ENCODE assay signal across 8 cellular contexts in genomic region chr11:118401151-118401879, GRCh38. TPM values are rescaled to one million over a fixed set of nuclear protein-coding genes. Genes with fewer than 3 reads are reported as not detected.
DNase-seq lines count a peak whose midpoint lies in the region; ATAC-seq lines count a peak whose summit lies in the region.

A gene with protein sequence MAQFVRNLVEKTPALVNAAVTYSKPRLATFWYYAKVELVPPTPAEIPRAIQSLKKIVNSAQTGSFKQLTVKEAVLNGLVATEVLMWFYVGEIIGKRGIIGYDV (plus strand): TSS chr11:118401606. CDS start chr11:118401666, 60 bp downstream.

- H3K9me3 ChIP-seq in BLaER1: no peaks in the 10 kb centered on the region
- H3K9me3 ChIP-seq in HUES48 (ENCODE audit: control insufficient read depth, insufficient read depth, low read length): no peaks in the 10 kb centered on the region
- no peaks in the 10 kb centered on the region for H3K9me3 ChIP-seq in NT2/D1 (ENCODE audit: insufficient read depth, low read length)

- DNase-seq in NT2/D1 (ENCODE audit: low read depth, low spot score) (peak; percentile 84), mesenteric fat pad (ENCODE audit: low spot score) (peak; percentile 96)
- peak; percentile 88 for DNase-seq in activated CD8-positive, alpha-beta memory T cell treated with anti-CD3 and anti-CD28 coated beads, Interleukin-2, amount 50 U/mL, for 1 hour (ENCODE audit: extremely low read depth)
- peak; percentile 91 for DNase-seq in stimulated activated CD8-positive, alpha-beta memory T cell treated with anti-CD3 and anti-CD28 coated beads, Interleukin-15, amount 100 ng/mL, for 1 hour (ENCODE audit: low read depth)

- ATAC-seq in GM19397 (IDR thresholded peaks at IDR 0.05; ENCODE audit: unreplicated experiment): peak; percentile 73

- H3K4me1 ChIP-seq in BLaER1: peaks cover 49% of the 10 kb centered on the region
- no peaks in the 10 kb centered on the region for H3K4me1 ChIP-seq in HUES48 (ENCODE audit: control insufficient read depth, insufficient read depth, low read length)
- no peaks in the 10 kb centered on the region for H3K4me1 ChIP-seq in NT2/D1 (ENCODE audit: insufficient read depth, insufficient read length)

- H3K4me3 ChIP-seq in BLaER1 (peak within 1 kb of the TSS; percentile 92), HUES48 (ENCODE audit: low read depth, low read length) (peak within 1 kb of the TSS; percentile 96), NT2/D1 (ENCODE audit: insufficient read length, low read depth) (peak within 1 kb of the TSS; percentile 71)

- peak within 1 kb of the TSS; percentile 79 for H3K4me2 ChIP-seq in BLaER1

- H3K27ac ChIP-seq in BLaER1 (peak within 1 kb of the TSS; percentile 94), HUES48 (ENCODE audit: low read depth, low read length) (peak within 1 kb of the TSS; percentile 91)

- H3K27me3 ChIP-seq in BLaER1 (no peaks in the 10 kb centered on the region), HUES48 (ENCODE audit: control insufficient read depth, insufficient read depth, low read length) (no peaks in the 10 kb centered on the region), NT2/D1 (ENCODE audit: insufficient read depth, insufficient read length) (no peaks in the 10 kb centered on the region)

- in situ Hi-C loops in endometrial microvascular endothelial cells (cut with HindIII; ENCODE audit: inconsistent ontology term, low pct_unique_long_range_greater_than_20kb, low sequenced_read_pairs): no loop called here

- H4K20me1 ChIP-seq in BLaER1: peaks cover 48% of the 10 kb centered on the region

- H3K9ac ChIP-seq in BLaER1: peak within 1 kb of the TSS; percentile 93
- peak within 1 kb of the TSS; percentile 93 for H3K9ac ChIP-seq in HUES48 (ENCODE audit: low read depth, low read length)
- peak within 1 kb of the TSS; percentile 94 for H3K9ac ChIP-seq in NT2/D1 (ENCODE audit: insufficient read length, low read depth)

- peaks cover 59% of the 10 kb centered on the region for H3K36me3 ChIP-seq in BLaER1
- H3K36me3 ChIP-seq in HUES48 (ENCODE audit: control insufficient read depth, insufficient read depth, low read length): peaks cover 37% of the 10 kb centered on the region
- H3K36me3 ChIP-seq in NT2/D1 (ENCODE audit: insufficient read depth, insufficient read length, low read length): peaks cover 36% of the 10 kb centered on the region

RNA-seq across cellular contexts. Expression of the gene that starts here (rescaled TPM):
- 66.7 TPM for total RNA-seq in endometrial microvascular endothelial cells (ENCODE audit: inconsistent ontology term)
- total RNA-seq in mesenteric fat pad: 182 TPM

Comparison
In these comparisons a context has a peak if more than half of its experiments do, and no peak if none do; other contexts are left out.
1. Peak in every context shown above with its lines: DNase-seq, ATAC-seq, H3K4me3 ChIP-seq and H3K27ac ChIP-seq.